Comparison of ENCODE assay signal across 1 cellular context in the genomic region with DNA sequence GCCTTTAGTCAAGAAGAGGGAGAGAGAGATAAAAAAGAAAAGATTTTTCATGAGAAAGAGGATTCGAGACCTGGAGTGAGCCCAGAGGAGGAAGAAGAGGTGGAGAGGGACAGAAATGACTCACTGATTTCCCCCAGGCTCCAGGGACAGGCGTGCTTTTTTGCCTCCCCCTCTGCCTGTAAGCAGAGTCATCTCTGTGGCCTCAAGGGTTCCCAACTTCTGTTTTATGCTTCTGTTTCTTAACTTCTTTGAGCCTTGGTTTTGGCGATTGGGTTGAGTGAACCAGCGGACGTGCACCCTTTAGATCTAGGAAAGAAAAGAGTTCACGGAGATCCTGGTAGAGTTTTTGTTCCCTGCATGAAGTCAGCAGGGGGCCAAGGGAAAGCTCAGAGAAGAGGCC.
TF ChIP-seq lines count a peak whose summit lies in the region.

No MANE protein-coding gene starts in this region.

TF ChIP-seq in GM23338, 12 proteins besides CTCF, POLR2A, EP300 and RAD21 (continued from another document):
- TF ChIP-seq, protein P1, sequence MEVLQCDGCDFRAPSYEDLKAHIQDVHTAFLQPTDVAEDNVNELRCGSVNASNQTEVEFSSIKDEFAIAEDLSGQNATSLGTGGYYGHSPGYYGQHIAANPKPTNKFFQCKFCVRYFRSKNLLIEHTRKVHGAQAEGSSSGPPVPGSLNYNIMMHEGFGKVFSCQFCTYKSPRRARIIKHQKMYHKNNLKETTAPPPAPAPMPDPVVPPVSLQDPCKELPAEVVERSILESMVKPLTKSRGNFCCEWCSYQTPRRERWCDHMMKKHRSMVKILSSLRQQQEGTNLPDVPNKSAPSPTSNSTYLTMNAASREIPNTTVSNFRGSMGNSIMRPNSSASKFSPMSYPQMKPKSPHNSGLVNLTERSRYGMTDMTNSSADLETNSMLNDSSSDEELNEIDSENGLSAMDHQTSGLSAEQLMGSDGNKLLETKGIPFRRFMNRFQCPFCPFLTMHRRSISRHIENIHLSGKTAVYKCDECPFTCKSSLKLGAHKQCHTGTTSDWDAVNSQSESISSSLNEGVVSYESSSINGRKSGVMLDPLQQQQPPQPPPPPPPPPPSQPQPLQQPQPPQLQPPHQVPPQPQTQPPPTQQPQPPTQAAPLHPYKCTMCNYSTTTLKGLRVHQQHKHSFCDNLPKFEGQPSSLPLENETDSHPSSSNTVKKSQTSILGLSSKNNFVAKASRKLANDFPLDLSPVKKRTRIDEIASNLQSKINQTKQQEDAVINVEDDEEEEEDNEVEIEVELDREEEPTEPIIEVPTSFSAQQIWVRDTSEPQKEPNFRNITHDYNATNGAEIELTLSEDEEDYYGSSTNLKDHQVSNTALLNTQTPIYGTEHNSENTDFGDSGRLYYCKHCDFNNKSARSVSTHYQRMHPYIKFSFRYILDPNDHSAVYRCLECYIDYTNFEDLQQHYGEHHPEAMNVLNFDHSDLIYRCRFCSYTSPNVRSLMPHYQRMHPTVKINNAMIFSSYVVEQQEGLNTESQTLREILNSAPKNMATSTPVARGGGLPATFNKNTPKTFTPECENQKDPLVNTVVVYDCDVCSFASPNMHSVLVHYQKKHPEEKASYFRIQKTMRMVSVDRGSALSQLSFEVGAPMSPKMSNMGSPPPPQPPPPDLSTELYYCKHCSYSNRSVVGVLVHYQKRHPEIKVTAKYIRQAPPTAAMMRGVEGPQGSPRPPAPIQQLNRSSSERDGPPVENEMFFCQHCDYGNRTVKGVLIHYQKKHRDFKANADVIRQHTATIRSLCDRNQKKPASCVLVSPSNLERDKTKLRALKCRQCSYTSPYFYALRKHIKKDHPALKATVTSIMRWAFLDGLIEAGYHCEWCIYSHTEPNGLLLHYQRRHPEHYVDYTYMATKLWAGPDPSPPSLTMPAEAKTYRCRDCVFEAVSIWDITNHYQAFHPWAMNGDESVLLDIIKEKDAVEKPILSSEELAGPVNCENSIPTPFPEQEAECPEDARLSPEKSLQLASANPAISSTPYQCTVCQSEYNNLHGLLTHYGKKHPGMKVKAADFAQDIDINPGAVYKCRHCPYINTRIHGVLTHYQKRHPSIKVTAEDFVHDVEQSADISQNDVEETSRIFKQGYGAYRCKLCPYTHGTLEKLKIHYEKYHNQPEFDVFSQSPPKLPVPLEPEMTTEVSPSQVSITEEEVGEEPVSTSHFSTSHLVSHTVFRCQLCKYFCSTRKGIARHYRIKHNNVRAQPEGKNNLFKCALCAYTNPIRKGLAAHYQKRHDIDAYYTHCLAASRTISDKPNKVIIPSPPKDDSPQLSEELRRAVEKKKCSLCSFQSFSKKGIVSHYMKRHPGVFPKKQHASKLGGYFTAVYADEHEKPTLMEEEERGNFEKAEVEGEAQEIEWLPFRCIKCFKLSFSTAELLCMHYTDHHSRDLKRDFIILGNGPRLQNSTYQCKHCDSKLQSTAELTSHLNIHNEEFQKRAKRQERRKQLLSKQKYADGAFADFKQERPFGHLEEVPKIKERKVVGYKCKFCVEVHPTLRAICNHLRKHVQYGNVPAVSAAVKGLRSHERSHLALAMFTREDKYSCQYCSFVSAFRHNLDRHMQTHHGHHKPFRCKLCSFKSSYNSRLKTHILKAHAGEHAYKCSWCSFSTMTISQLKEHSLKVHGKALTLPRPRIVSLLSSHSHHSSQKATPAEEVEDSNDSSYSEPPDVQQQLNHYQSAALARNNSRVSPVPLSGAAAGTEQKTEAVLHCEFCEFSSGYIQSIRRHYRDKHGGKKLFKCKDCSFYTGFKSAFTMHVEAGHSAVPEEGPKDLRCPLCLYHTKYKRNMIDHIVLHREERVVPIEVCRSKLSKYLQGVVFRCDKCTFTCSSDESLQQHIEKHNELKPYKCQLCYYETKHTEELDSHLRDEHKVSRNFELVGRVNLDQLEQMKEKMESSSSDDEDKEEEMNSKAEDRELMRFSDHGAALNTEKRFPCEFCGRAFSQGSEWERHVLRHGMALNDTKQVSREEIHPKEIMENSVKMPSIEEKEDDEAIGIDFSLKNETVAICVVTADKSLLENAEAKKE (CRISPR knock-in tag; IDR thresholded peaks at IDR 0.05): no peak
- TF ChIP-seq CREB1 (CRISPR knock-in tag; IDR thresholded peaks at IDR 0.05; ENCODE audit: low read depth): no peak
- no peak for TF ChIP-seq NANOG (IDR thresholded peaks at IDR 0.05; ENCODE audit: borderline replicate concordance)
TF ChIP-seq in GM23338: peak in this region for 0.
